ENCODE assay signal across 8 cellular contexts in the genomic region with DNA sequence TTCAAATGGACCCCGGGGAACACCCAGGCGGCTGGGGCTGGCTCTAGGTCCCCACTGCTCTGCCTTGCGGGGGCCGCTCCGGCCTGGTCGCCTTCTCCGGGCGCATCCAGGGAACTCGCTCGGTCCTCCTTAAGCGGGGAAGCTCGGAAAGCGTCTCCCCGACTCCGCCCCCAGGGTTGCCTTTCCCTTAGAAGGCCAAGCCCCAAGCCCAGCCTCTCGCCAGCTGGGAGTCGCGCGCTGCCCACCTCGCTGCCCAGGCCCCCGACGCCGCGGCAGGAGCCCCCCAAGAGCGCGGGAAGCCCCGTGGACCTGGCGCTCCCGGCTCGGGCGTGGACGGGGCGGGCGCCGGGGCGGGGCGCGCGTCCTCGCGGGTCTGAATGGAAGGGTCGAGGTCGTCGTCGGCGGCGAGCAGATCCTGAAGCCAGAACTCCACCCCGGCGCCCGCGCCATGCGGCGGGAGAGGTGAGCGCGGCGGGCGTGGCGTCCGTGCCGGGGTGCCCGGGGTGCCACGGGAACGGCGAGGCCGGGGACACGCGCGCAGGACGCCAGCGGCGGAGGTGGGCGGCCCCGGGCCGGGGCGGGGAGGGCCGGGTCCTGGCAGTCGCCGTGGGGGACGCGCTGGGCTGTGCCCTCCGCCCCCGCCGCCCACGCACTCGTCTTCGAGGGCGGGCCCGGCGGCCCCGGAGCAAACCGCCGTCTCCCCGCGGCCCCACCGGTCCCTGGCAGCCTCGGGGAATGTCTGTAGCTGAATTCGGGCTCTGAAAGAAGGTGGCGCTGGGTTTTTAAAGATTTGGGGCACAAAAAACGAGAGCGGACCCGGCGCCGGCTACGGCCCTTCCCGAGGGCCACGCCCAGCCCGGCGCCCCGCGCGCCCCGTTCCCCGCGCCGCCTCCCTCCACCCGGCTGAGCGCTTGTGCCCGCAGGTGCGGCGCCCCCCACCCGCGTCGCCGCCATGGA. TPM values are rescaled to one million over a fixed set of nuclear protein-coding genes. Genes with fewer than 3 reads are reported as not detected.
DNase-seq lines count a peak whose midpoint lies in the region; ATAC-seq, FAIRE-seq and TF ChIP-seq lines count a peak whose summit lies in the region.

A gene with protein sequence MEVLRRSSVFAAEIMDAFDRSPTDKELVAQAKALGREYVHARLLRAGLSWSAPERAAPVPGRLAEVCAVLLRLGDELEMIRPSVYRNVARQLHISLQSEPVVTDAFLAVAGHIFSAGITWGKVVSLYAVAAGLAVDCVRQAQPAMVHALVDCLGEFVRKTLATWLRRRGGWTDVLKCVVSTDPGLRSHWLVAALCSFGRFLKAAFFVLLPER (plus strand): TSS at position 214 of the 957 bp plus-strand sequence. CDS start 739 bp downstream, at position 953.

- H3K27me3 ChIP-seq in MM.1S (replicated peaks; ENCODE audit: insufficient read depth, low read length): peaks cover 58% of the 10 kb centered on the region
- peaks cover 44% of the 10 kb centered on the region for H3K27me3 ChIP-seq in left ventricle myocardium inferior (ENCODE audit: low read depth)
- H3K27me3 ChIP-seq in pancreas: no peaks in the 10 kb centered on the region

- H3F3A ChIP-seq in MM.1S (ENCODE audit: insufficient read depth, low read length): no peaks in the 10 kb centered on the region

- H3K27ac ChIP-seq in MM.1S (ENCODE audit: low read length) (no peak within 1 kb of the TSS), left ventricle myocardium inferior (replicated peaks) (peak within 1 kb of the TSS; percentile 87), pancreas (peak within 1 kb of the TSS in 2 of 4 donors; percentile 58 to 67)

- intact Hi-C loops in left ventricle myocardium inferior (cut with micrococcal nuclease) (no loop called here), pancreas (cut with DNase I) (no loop called here)

- H3K4me1 ChIP-seq in MM.1S (ENCODE audit: low read length) (no peaks in the 10 kb centered on the region), left ventricle myocardium inferior (peaks cover 56% of the 10 kb centered on the region), pancreas (peaks cover 0 to 10% (median 8%) of the 10 kb centered on the region in 3 donors)

- no peaks in the 10 kb centered on the region for H3K36me3 ChIP-seq in MM.1S (replicated peaks; ENCODE audit: insufficient read depth, low read length)
- H3K36me3 ChIP-seq in left ventricle myocardium inferior: no peaks in the 10 kb centered on the region
- no peaks in the 10 kb centered on the region for H3K36me3 ChIP-seq in pancreas

- 1% methylated on average over 91 to 124 of the region's 124 CpGs for WGBS in pancreas, 2 donors

- H3K79me2 ChIP-seq in MM.1S (ENCODE audit: low read length): no peaks in the 10 kb centered on the region

- ATAC-seq in pancreas: peak; percentile 68 to 74 (median 70)
- ATAC-seq in HG03457 (IDR thresholded peaks at IDR 0.05; ENCODE audit: unreplicated experiment): no peak

- H3K4me3 ChIP-seq in MM.1S (ENCODE audit: low read length) (no peak within 1 kb of the TSS), left ventricle myocardium inferior (peak within 1 kb of the TSS; percentile 75), pancreas (peak within 1 kb of the TSS; percentile 52 to 82 (median 56))

- FAIRE-seq in pancreas (lab: Jason Lieb, UNC): no peak

- H3K9ac ChIP-seq in MM.1S (ENCODE audit: low read length): no peak within 1 kb of the TSS

- no peaks in the 10 kb centered on the region for H3K9me2 ChIP-seq in MM.1S (replicated peaks; ENCODE audit: insufficient read depth, low read length)

- DNase-seq in DMS79 (lab: John Stamatoyannopoulos, UW) (peak; percentile 66), MM.1S (no peak), amygdala (lab: John Stamatoyannopoulos, UW) (peak in 48 of 56 donors; percentile 13 to 82 (median 60)), left ventricle myocardium inferior (peak; percentile 51), pancreas (peak; percentile 65 to 89 (median 78)), NCI-H1092 treated with DMSO at 0.1 percent for 48 hours (lab: John Stamatoyannopoulos, UW) (no peak)
- DNase-seq in stimulated activated naive CD4-positive, alpha-beta T cell treated with Interleukin-2 at 50 U/mL for 16 hours (lab: John Stamatoyannopoulos, UW): no peak

- H4K20me1 ChIP-seq in MM.1S (ENCODE audit: insufficient read depth, low read length): no peaks in the 10 kb centered on the region

- TF ChIP-seq CTCF in MM.1S (IDR thresholded peaks at IDR 0.05; ENCODE audit: low read length): no peak
- TF ChIP-seq CTCF in left ventricle myocardium inferior (IDR thresholded peaks at IDR 0.05; ENCODE audit: borderline replicate concordance): no peak
- no peak for TF ChIP-seq CTCF in pancreas (IDR thresholded peaks at IDR 0.05)

- peak within 1 kb of the TSS; percentile 18; the same call in 1 of the 2 replicates for H3K4me2 ChIP-seq in MM.1S (ENCODE audit: low read depth, low read length)

- no peak within 1 kb of the TSS for H2AFZ ChIP-seq in MM.1S (ENCODE audit: low read length)

- H3K9me3 ChIP-seq in MM.1S (replicated peaks; ENCODE audit: insufficient read depth, low read length) (no peaks in the 10 kb centered on the region), left ventricle myocardium inferior (replicated peaks) (peaks cover 21% of the 10 kb centered on the region), pancreas (no peaks in the 10 kb centered on the region)

RNA-seq across cellular contexts. Expression of the gene that starts here (rescaled TPM):
- total RNA-seq in left ventricle myocardium inferior: 2.4 TPM
- total RNA-seq in pancreas: 10 to 100 TPM in 5 of 6 donors, 1 to 10 TPM in 1; 10.0 to 24.8 (median 12.6) TPM
- polyA plus RNA-seq in pancreas: 10 to 100 TPM; 10.1 to 11.5 TPM

Comparison
In these comparisons a context has a peak if more than half of its experiments do, and no peak if none do; other contexts are left out.
1. DNase-seq: peak in DMS79 (single experiment), amygdala (48 of 56), left ventricle myocardium inferior (single experiment) and pancreas (6 of 6); none in MM.1S (single experiment), NCI-H1092 treated with DMSO at 0.1 percent for 48 hours (single experiment) and stimulated activated naive CD4-positive, alpha-beta T cell treated with Interleukin-2 at 50 U/mL for 16 hours (single experiment).